ENCODE assay signal across 20 cellular contexts in genomic region chr1:3550511-3551289, GRCh38.
"Had no signal": no experiment of that assay in that cellular context is flagged by ENCODE, and none has a peak within 500 bp of the region (broad histone marks: within the 10 kb centered on the region; RNA-seq: fewer than 3 reads in every experiment).

No MANE protein-coding gene starts in this region.

- ATAC-seq: activated CD4-positive, CD25-positive, alpha-beta regulatory T cell treated with anti-CD3 and anti-CD28 coated beads, Interleukin-2, amount 50 U/mL, for 24 hours; esophagus mucosa; gastrocnemius medialis; left lobe of liver had no signal

- H3K9me3 ChIP-seq: ascending aorta, gastrocnemius medialis, tibial nerve had no signal

- H3K4me3 ChIP-seq: ascending aorta, gastrocnemius medialis, tibial nerve had no signal

- H3K36me3 ChIP-seq: ascending aorta, gastrocnemius medialis, tibial nerve had no signal

- H3K27ac ChIP-seq: gastrocnemius medialis, tibial nerve had no signal

- DNase-seq: activated CD4-positive, alpha-beta T cell treated with anti-CD3 and anti-CD28 coated beads, Interleukin-2, amount 10 ng/mL, durations not matched to agents 7 days and 5 days; activated CD8-positive, alpha-beta memory T cell treated with anti-CD3 and anti-CD28 coated beads, Interleukin-2, amount 50 U/mL, for 48 hours; activated effector memory CD4-positive, alpha-beta T cell treated with Interleukin-2 at 50 U/mL for 16 hours; activated naive CD4-positive, alpha-beta T cell treated with anti-CD3 and anti-CD28 coated beads, Interleukin-2, amount 50 U/mL, for 16 hours; activated T-cell treated with anti-CD3 and anti-CD28 coated beads, Interleukin-2, amount 50 U/mL, for 48 hours; effector CD4-positive, alpha-beta T cell; gastrocnemius medialis; head of caudate nucleus; mammary epithelial cell; midbrain; nephron progenitor cell; stimulated activated CD4-positive, alpha-beta T cell treated with anti-CD3 and anti-CD28 coated beads, Interleukin-2, amount 100 ng/mL, for 24 hours; stimulated activated naive CD4-positive, alpha-beta T cell treated with Interleukin-2 at 50 U/mL for 16 hours had no signal

- FAIRE-seq: keratinocyte, urothelium cell line had no signal

- H3K27me3 ChIP-seq: ascending aorta, tibial nerve had no signal
